1 cellular context compared by ENCODE assay signal in the genomic region with DNA sequence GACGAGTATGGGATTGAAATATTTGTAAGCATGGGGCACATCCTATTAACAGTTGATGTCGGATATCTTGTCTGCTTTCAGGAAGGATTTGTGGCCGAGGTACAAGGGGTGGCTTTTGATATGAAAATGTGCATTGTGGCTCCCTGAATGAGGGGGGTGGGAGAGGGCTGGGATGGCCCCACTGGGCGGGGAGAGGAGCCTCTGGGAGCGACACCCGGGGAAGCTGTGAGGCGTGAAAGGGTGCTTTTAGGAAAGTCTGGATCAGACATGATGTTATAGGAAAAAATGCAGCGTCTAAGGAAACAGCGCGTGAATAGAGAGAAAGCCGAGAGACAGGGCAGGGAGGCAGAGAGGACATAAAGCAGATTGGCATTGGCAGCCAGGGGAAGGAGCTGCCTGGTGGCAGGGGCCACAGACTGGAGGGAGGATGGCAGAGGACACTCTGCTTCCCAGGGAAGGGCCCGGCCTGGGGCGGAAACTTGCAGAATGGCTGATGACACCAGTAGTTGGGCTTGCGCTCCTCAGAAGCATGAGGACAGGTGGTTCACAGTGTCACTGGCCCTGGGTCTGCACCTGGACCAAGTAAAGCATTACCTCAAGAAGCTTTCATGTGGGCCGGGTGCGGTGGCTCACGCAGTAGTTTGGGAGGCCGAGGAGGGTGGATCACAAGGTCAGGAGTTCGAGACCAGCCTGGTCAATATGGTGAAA.
TF ChIP-seq lines count a peak whose summit lies in the region.

No MANE protein-coding gene starts in this region.

TF ChIP-seq in H1, 55 proteins besides CTCF, POLR2A, EP300 and RAD21 (continued from another document):
- no peak for TF ChIP-seq HDAC6 (IDR thresholded peaks at IDR 0.05; ENCODE audit: low read depth, low read length)
- TF ChIP-seq CTBP2 (IDR thresholded peaks at IDR 0.05; ENCODE audit: borderline replicate concordance, insufficient read depth, insufficient read length, low read length): no peak
- TF ChIP-seq, protein P1, sequence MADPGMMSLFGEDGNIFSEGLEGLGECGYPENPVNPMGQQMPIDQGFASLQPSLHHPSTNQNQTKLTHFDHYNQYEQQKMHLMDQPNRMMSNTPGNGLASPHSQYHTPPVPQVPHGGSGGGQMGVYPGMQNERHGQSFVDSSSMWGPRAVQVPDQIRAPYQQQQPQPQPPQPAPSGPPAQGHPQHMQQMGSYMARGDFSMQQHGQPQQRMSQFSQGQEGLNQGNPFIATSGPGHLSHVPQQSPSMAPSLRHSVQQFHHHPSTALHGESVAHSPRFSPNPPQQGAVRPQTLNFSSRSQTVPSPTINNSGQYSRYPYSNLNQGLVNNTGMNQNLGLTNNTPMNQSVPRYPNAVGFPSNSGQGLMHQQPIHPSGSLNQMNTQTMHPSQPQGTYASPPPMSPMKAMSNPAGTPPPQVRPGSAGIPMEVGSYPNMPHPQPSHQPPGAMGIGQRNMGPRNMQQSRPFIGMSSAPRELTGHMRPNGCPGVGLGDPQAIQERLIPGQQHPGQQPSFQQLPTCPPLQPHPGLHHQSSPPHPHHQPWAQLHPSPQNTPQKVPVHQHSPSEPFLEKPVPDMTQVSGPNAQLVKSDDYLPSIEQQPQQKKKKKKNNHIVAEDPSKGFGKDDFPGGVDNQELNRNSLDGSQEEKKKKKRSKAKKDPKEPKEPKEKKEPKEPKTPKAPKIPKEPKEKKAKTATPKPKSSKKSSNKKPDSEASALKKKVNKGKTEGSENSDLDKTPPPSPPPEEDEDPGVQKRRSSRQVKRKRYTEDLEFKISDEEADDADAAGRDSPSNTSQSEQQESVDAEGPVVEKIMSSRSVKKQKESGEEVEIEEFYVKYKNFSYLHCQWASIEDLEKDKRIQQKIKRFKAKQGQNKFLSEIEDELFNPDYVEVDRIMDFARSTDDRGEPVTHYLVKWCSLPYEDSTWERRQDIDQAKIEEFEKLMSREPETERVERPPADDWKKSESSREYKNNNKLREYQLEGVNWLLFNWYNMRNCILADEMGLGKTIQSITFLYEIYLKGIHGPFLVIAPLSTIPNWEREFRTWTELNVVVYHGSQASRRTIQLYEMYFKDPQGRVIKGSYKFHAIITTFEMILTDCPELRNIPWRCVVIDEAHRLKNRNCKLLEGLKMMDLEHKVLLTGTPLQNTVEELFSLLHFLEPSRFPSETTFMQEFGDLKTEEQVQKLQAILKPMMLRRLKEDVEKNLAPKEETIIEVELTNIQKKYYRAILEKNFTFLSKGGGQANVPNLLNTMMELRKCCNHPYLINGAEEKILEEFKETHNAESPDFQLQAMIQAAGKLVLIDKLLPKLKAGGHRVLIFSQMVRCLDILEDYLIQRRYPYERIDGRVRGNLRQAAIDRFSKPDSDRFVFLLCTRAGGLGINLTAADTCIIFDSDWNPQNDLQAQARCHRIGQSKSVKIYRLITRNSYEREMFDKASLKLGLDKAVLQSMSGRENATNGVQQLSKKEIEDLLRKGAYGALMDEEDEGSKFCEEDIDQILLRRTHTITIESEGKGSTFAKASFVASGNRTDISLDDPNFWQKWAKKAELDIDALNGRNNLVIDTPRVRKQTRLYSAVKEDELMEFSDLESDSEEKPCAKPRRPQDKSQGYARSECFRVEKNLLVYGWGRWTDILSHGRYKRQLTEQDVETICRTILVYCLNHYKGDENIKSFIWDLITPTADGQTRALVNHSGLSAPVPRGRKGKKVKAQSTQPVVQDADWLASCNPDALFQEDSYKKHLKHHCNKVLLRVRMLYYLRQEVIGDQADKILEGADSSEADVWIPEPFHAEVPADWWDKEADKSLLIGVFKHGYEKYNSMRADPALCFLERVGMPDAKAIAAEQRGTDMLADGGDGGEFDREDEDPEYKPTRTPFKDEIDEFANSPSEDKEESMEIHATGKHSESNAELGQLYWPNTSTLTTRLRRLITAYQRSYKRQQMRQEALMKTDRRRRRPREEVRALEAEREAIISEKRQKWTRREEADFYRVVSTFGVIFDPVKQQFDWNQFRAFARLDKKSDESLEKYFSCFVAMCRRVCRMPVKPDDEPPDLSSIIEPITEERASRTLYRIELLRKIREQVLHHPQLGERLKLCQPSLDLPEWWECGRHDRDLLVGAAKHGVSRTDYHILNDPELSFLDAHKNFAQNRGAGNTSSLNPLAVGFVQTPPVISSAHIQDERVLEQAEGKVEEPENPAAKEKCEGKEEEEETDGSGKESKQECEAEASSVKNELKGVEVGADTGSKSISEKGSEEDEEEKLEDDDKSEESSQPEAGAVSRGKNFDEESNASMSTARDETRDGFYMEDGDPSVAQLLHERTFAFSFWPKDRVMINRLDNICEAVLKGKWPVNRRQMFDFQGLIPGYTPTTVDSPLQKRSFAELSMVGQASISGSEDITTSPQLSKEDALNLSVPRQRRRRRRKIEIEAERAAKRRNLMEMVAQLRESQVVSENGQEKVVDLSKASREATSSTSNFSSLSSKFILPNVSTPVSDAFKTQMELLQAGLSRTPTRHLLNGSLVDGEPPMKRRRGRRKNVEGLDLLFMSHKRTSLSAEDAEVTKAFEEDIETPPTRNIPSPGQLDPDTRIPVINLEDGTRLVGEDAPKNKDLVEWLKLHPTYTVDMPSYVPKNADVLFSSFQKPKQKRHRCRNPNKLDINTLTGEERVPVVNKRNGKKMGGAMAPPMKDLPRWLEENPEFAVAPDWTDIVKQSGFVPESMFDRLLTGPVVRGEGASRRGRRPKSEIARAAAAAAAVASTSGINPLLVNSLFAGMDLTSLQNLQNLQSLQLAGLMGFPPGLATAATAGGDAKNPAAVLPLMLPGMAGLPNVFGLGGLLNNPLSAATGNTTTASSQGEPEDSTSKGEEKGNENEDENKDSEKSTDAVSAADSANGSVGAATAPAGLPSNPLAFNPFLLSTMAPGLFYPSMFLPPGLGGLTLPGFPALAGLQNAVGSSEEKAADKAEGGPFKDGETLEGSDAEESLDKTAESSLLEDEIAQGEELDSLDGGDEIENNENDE (IDR thresholded peaks at IDR 0.05; ENCODE audit: insufficient replicate concordance, low read length): no peak
- TF ChIP-seq ASH2L (IDR thresholded peaks at IDR 0.05; ENCODE audit: low read length): no peak
- no peak for TF ChIP-seq NRF1 (IDR thresholded peaks at IDR 0.05; ENCODE audit: low read depth, low read length)
- no peak for TF ChIP-seq GTF2F1 (IDR thresholded peaks at IDR 0.05; ENCODE audit: borderline replicate concordance, low read depth, low read length)
- TF ChIP-seq TEAD4 (IDR thresholded peaks at IDR 0.05; ENCODE audit: low read depth, low read length): no peak
- no peak for TF ChIP-seq CREB1 (IDR thresholded peaks at IDR 0.05)
- no peak for TF ChIP-seq POU5F1 (IDR thresholded peaks at IDR 0.05; ENCODE audit: low read depth, low read length)
- TF ChIP-seq, protein P2, sequence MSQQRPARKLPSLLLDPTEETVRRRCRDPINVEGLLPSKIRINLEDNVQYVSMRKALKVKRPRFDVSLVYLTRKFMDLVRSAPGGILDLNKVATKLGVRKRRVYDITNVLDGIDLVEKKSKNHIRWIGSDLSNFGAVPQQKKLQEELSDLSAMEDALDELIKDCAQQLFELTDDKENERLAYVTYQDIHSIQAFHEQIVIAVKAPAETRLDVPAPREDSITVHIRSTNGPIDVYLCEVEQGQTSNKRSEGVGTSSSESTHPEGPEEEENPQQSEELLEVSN (IDR thresholded peaks at IDR 0.05): no peak
- TF ChIP-seq TBP (IDR thresholded peaks at IDR 0.05; ENCODE audit: low read depth, low read length): no peak
- no peak for TF ChIP-seq RXRA (IDR thresholded peaks at IDR 0.05; ENCODE audit: insufficient read depth, low read depth, low read length)
- TF ChIP-seq NANOG (IDR thresholded peaks at IDR 0.05; ENCODE audit: insufficient read depth, low read depth, low read length, poor library complexity, severe bottlenecking): no peak
- TF ChIP-seq ZNF274 (IDR thresholded peaks at IDR 0.05; ENCODE audit: borderline replicate concordance, extremely low read depth, low read length): no peak
- no peak for TF ChIP-seq RNF2 (IDR thresholded peaks at IDR 0.05; ENCODE audit: borderline replicate concordance, low read depth, low read length, missing control alignments, poor library complexity, severe bottlenecking)
